In the genomic region with DNA sequence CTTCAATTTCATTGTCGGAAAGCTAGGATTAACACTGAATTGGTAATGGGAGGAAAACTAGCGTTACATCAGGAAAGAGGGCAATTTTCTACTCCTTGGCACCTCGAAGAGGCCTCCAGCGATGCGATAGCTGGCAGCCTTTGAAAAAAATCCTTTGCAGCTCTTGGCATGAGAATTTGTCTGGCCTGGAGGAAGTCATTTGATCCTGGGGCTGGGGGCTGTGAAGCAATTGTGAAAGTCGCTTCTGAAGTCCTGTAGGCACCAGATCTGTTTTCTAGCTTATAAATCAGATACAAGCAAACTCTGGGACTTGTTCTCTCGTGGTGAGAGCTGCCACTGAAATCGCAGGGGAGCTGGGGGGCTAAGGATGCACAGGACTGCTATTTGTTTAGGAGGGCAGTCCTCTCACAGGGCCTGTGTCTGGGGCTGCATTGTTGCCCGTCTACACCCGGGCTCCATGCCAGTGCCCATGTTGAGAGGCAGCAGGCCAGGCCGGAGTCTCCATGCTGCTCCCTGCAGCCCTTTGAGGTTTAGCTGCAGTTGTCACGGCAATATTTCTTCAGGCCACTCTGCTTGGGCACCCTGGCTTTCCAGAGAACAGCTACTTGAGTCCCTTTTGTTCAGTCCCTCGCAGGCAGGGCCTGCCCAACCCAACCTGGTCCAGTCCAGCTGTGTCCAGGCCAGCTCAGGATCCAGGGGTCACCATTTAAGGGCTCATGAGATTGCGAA, we compare ENCODE assay signal across 1 cellular context.
TF ChIP-seq lines count a peak whose summit lies in the region.

No MANE protein-coding gene starts in this region.

TF ChIP-seq in H1, 55 proteins besides CTCF, POLR2A, EP300 and RAD21:
- TF ChIP-seq ZNF274 (IDR thresholded peaks at IDR 0.05; ENCODE audit: borderline replicate concordance, extremely low read depth, low read length) = no peak
- TF ChIP-seq BRCA1 (IDR thresholded peaks at IDR 0.05; ENCODE audit: low read depth, low read length) = no peak
- TF ChIP-seq TBP (IDR thresholded peaks at IDR 0.05; ENCODE audit: low read depth, low read length) = no peak
- TF ChIP-seq SUZ12 (IDR thresholded peaks at IDR 0.05; ENCODE audit: low read length) = no peak
- TF ChIP-seq CHD1 (IDR thresholded peaks at IDR 0.05; ENCODE audit: low read depth, low read length) = no peak
- TF ChIP-seq SP2 (IDR thresholded peaks at IDR 0.05; ENCODE audit: low read length) = no peak
- TF ChIP-seq, protein P1, sequence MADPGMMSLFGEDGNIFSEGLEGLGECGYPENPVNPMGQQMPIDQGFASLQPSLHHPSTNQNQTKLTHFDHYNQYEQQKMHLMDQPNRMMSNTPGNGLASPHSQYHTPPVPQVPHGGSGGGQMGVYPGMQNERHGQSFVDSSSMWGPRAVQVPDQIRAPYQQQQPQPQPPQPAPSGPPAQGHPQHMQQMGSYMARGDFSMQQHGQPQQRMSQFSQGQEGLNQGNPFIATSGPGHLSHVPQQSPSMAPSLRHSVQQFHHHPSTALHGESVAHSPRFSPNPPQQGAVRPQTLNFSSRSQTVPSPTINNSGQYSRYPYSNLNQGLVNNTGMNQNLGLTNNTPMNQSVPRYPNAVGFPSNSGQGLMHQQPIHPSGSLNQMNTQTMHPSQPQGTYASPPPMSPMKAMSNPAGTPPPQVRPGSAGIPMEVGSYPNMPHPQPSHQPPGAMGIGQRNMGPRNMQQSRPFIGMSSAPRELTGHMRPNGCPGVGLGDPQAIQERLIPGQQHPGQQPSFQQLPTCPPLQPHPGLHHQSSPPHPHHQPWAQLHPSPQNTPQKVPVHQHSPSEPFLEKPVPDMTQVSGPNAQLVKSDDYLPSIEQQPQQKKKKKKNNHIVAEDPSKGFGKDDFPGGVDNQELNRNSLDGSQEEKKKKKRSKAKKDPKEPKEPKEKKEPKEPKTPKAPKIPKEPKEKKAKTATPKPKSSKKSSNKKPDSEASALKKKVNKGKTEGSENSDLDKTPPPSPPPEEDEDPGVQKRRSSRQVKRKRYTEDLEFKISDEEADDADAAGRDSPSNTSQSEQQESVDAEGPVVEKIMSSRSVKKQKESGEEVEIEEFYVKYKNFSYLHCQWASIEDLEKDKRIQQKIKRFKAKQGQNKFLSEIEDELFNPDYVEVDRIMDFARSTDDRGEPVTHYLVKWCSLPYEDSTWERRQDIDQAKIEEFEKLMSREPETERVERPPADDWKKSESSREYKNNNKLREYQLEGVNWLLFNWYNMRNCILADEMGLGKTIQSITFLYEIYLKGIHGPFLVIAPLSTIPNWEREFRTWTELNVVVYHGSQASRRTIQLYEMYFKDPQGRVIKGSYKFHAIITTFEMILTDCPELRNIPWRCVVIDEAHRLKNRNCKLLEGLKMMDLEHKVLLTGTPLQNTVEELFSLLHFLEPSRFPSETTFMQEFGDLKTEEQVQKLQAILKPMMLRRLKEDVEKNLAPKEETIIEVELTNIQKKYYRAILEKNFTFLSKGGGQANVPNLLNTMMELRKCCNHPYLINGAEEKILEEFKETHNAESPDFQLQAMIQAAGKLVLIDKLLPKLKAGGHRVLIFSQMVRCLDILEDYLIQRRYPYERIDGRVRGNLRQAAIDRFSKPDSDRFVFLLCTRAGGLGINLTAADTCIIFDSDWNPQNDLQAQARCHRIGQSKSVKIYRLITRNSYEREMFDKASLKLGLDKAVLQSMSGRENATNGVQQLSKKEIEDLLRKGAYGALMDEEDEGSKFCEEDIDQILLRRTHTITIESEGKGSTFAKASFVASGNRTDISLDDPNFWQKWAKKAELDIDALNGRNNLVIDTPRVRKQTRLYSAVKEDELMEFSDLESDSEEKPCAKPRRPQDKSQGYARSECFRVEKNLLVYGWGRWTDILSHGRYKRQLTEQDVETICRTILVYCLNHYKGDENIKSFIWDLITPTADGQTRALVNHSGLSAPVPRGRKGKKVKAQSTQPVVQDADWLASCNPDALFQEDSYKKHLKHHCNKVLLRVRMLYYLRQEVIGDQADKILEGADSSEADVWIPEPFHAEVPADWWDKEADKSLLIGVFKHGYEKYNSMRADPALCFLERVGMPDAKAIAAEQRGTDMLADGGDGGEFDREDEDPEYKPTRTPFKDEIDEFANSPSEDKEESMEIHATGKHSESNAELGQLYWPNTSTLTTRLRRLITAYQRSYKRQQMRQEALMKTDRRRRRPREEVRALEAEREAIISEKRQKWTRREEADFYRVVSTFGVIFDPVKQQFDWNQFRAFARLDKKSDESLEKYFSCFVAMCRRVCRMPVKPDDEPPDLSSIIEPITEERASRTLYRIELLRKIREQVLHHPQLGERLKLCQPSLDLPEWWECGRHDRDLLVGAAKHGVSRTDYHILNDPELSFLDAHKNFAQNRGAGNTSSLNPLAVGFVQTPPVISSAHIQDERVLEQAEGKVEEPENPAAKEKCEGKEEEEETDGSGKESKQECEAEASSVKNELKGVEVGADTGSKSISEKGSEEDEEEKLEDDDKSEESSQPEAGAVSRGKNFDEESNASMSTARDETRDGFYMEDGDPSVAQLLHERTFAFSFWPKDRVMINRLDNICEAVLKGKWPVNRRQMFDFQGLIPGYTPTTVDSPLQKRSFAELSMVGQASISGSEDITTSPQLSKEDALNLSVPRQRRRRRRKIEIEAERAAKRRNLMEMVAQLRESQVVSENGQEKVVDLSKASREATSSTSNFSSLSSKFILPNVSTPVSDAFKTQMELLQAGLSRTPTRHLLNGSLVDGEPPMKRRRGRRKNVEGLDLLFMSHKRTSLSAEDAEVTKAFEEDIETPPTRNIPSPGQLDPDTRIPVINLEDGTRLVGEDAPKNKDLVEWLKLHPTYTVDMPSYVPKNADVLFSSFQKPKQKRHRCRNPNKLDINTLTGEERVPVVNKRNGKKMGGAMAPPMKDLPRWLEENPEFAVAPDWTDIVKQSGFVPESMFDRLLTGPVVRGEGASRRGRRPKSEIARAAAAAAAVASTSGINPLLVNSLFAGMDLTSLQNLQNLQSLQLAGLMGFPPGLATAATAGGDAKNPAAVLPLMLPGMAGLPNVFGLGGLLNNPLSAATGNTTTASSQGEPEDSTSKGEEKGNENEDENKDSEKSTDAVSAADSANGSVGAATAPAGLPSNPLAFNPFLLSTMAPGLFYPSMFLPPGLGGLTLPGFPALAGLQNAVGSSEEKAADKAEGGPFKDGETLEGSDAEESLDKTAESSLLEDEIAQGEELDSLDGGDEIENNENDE (IDR thresholded peaks at IDR 0.05; ENCODE audit: insufficient replicate concordance, low read length) = no peak
- TF ChIP-seq TEAD4 (IDR thresholded peaks at IDR 0.05; ENCODE audit: low read depth, low read length) = no peak
- no peak for TF ChIP-seq SP4 (IDR thresholded peaks at IDR 0.05; ENCODE audit: low read length)
- TF ChIP-seq EGR1 (IDR thresholded peaks at IDR 0.05; ENCODE audit: borderline replicate concordance, low read depth, low read length) = no peak
- TF ChIP-seq POU5F1 (IDR thresholded peaks at IDR 0.05; ENCODE audit: low read depth, low read length) = no peak
- TF ChIP-seq, protein P2, sequence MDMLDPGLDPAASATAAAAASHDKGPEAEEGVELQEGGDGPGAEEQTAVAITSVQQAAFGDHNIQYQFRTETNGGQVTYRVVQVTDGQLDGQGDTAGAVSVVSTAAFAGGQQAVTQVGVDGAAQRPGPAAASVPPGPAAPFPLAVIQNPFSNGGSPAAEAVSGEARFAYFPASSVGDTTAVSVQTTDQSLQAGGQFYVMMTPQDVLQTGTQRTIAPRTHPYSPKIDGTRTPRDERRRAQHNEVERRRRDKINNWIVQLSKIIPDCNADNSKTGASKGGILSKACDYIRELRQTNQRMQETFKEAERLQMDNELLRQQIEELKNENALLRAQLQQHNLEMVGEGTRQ (IDR thresholded peaks at IDR 0.05; ENCODE audit: low read length) = no peak
- no peak for TF ChIP-seq GTF2F1 (IDR thresholded peaks at IDR 0.05; ENCODE audit: borderline replicate concordance, low read depth, low read length)
- no peak for TF ChIP-seq KDM4A (IDR thresholded peaks at IDR 0.05; ENCODE audit: low read depth, low read length, severe bottlenecking)
- no peak for TF ChIP-seq KDM1A (IDR thresholded peaks at IDR 0.05; ENCODE audit: borderline replicate concordance, low read length)
- TF ChIP-seq EZH2 (IDR thresholded peaks at IDR 0.05; ENCODE audit: low read depth, low read length, severe bottlenecking) = no peak
TF ChIP-seq in H1: peak in this region for 0.
